In genomic region chr13:50917572-50917971, GRCh38 we compare ENCODE assay signal across 17 cellular contexts. TPM values are rescaled to one million over a fixed set of nuclear protein-coding genes. Genes with fewer than 3 reads are reported as not detected.
A peak's percentile ranks its signal among the peaks of the same experiment; 100 is the strongest.
DNase-seq lines count a peak whose midpoint lies in the region; ATAC-seq and TF ChIP-seq lines count a peak whose summit lies in the region.
"Had no signal": no experiment of that assay in that cellular context is flagged by ENCODE, and none has a peak within 500 bp of the region (broad histone marks: within the 10 kb centered on the region; RNA-seq: fewer than 3 reads in every experiment).

No MANE protein-coding gene starts in this region.

- peaks cover 2% of the 10 kb centered on the region for H3K9me3 Mint-ChIP-seq in CD4-positive, alpha-beta T cell
- H3K9me3 Mint-ChIP-seq in nephron progenitor cell (peaks cover 35% of the 10 kb centered on the region), type B pancreatic cell (peaks cover 4% of the 10 kb centered on the region)

- peaks cover 10% of the 10 kb centered on the region for H3K9me3 ChIP-seq in CD4-positive, alpha-beta T cell (ENCODE audit: control insufficient read depth, low read length)
- H3K9me3 ChIP-seq in KOPT-K1 (ENCODE audit: insufficient read depth, low read length, poor library complexity, severe bottlenecking) (peaks cover 37% of the 10 kb centered on the region), neutrophil (no peaks in the 10 kb centered on the region)

- H3K36me3 ChIP-seq in KOPT-K1 (ENCODE audit: insufficient read depth, low read length): peaks cover 50% of the 10 kb centered on the region
- no peaks in the 10 kb centered on the region for H3K36me3 ChIP-seq in neutrophil
- H3K36me3 ChIP-seq: esophagus squamous epithelium had no signal

- H3K27me3 Mint-ChIP-seq in CD4-positive, alpha-beta T cell: no peaks in the 10 kb centered on the region
- H3K27me3 Mint-ChIP-seq in nephron progenitor cell (ENCODE audit: low read depth, poor library complexity): no peaks in the 10 kb centered on the region
- H3K27me3 Mint-ChIP-seq in type B pancreatic cell: no peaks in the 10 kb centered on the region
- H3K27me3 Mint-ChIP-seq: T-helper 17 cell had no signal

- H3K27ac ChIP-seq in CD4-positive, alpha-beta T cell (ENCODE audit: low read depth, low read length): no peak overlapping the region
- H3K27ac ChIP-seq in KOPT-K1 (ENCODE audit: low read depth, low read length, poor library complexity, severe bottlenecking) (peak overlapping the region; percentile 73), neutrophil (peak overlapping the region; percentile 91)

- H3K4me1 Mint-ChIP-seq in CD4-positive, alpha-beta T cell (ENCODE audit: low read depth): peaks cover 72% of the 10 kb centered on the region
- H3K4me1 Mint-ChIP-seq in nephron progenitor cell: peaks cover 49% of the 10 kb centered on the region
- H3K4me1 Mint-ChIP-seq in type B pancreatic cell (ENCODE audit: unreplicated experiment): peaks cover 23% of the 10 kb centered on the region

- DNase-seq in CD4-positive, alpha-beta T cell: no peak
- DNase-seq in dermis blood vessel endothelial cell (peak; percentile 11), nephron progenitor cell (no peak), type B pancreatic cell (ENCODE audit: extremely low spot score, unreplicated experiment) (no peak)
- no peak for DNase-seq in activated CD4-positive, alpha-beta T cell treated with anti-CD3 and anti-CD28 coated beads, Interleukin-2, amount 50 U/mL, for 4 hours
- DNase-seq in activated CD4-positive, CD25-positive, alpha-beta regulatory T cell treated with anti-CD3 and anti-CD28 coated beads, Interleukin-2, amount 50 U/mL, for 72 hours: no peak
- DNase-seq: activated T-cell treated with anti-CD3 and anti-CD28 coated beads, Interleukin-2, amount 50 U/mL, for 4 hours; esophagus squamous epithelium; GOT3; left colon; NCI-H69; retina; stimulated activated CD4-positive, alpha-beta T cell treated with anti-CD3 and anti-CD28 coated beads, Interleukin-2, amount 100 ng/mL, for 24 hours; T-helper 17 cell had no signal

- no peak overlapping the region for H3K4me3 ChIP-seq in neutrophil (ENCODE audit: low read depth in 1 of 2, low read length in 1 of 2)
- H3K4me3 ChIP-seq: esophagus squamous epithelium had no signal

- H3K27ac Mint-ChIP-seq in CD4-positive, alpha-beta T cell: peak overlapping the region; percentile 71
- no peak overlapping the region for H3K27ac Mint-ChIP-seq in nephron progenitor cell
- no peak overlapping the region for H3K27ac Mint-ChIP-seq in type B pancreatic cell

- H3K4me1 ChIP-seq in neutrophil (ENCODE audit: control insufficient read depth in 1 of 2, insufficient read depth in 1 of 2, low read depth in 1 of 2, low read length in 1 of 2): peaks cover 83% of the 10 kb centered on the region in 2 experiments

- no peaks in the 10 kb centered on the region for H3K27me3 ChIP-seq in CD4-positive, alpha-beta T cell (ENCODE audit: control insufficient read depth, insufficient read depth, low read length)
- H3K27me3 ChIP-seq in neutrophil: no peaks in the 10 kb centered on the region
- H3K27me3 ChIP-seq: esophagus squamous epithelium had no signal

- CTCF ChIA-PET in CD4-positive, alpha-beta T cell (lab: Charles Lee): no interaction called here

- intact Hi-C loops in CD4-positive, alpha-beta T cell (cut with DNase I, micrococcal nuclease): loop anchor here (10.0 kb wide), 5 partner anchors 383 to 1243 kb away; partner anchors contain the start of gene KPNA3 (in 1 of the 2)

- no peak for TF ChIP-seq CTCF in CD4-positive, alpha-beta T cell (IDR thresholded peaks at IDR 0.05)
- TF ChIP-seq CTCF in neutrophil (IDR thresholded peaks at IDR 0.05) (no peak), nephron progenitor cell (IDR thresholded peaks at IDR 0.05) (no peak), type B pancreatic cell (conservative IDR thresholded peaks at IDR 0.05) (no peak)

- no peak overlapping the region for H3K4me3 Mint-ChIP-seq in CD4-positive, alpha-beta T cell
- H3K4me3 Mint-ChIP-seq in nephron progenitor cell (no peak overlapping the region), type B pancreatic cell (no peak overlapping the region)
- H3K4me3 Mint-ChIP-seq: activated T-cell treated with anti-CD3 and anti-CD28 coated beads, Interleukin-2, amount 50 U/mL, for 4 hours had no signal

- POLR2A ChIA-PET in CD4-positive, alpha-beta T cell (lab: Charles Lee): interaction anchor here (0.5 kb wide), 1 partner anchor 25 kb away, joined by 3 read pairs; no protein-coding TSS in a partner anchor

- peaks cover 29% of the 10 kb centered on the region for H3K36me3 Mint-ChIP-seq in CD4-positive, alpha-beta T cell (ENCODE audit: low read depth)
- H3K36me3 Mint-ChIP-seq in nephron progenitor cell (ENCODE audit: low read depth): peaks cover 29% of the 10 kb centered on the region
- H3K36me3 Mint-ChIP-seq in type B pancreatic cell: peaks cover 8% of the 10 kb centered on the region

- no peak for ATAC-seq in CD4-positive, alpha-beta T cell (ENCODE audit: poor library complexity)
- ATAC-seq: activated CD4-positive, CD25-positive, alpha-beta regulatory T cell treated with anti-CD3 and anti-CD28 coated beads, Interleukin-2, amount 50 U/mL, for 24 hours; activated T-cell treated with anti-CD3 and anti-CD28 coated beads, Interleukin-2, amount 50 U/mL, for 4 hours; T-helper 17 cell had no signal

RNA-seq across cellular contexts. Expression of gene RNASEH2B, which starts 8.0 kb away (rescaled TPM):
- 10 to 100 TPM; 68.4 to 74.6 TPM for total RNA-seq in CD4-positive, alpha-beta T cell
- total RNA-seq in dermis blood vessel endothelial cell (22.5 and 25.1 TPM in 2 replicates), type B pancreatic cell (ENCODE audit: low replicate concordance) (25.0 and 37.8 TPM in 2 replicates)
